ENCODE assay signal across 18 cellular contexts in genomic region chr1:22208973-22209378, GRCh38.
"Had no signal": no experiment of that assay in that cellular context is flagged by ENCODE, and none has a peak within 500 bp of the region (broad histone marks: within the 10 kb centered on the region; RNA-seq: fewer than 3 reads in every experiment).

No MANE protein-coding gene starts in this region.

- H3K9me3 ChIP-seq: ascending aorta, esophagus muscularis mucosa, gastroesophageal sphincter, left lung, tibial artery, uterus had no signal

- H3K36me3 ChIP-seq: ascending aorta, esophagus muscularis mucosa, gastroesophageal sphincter, left lung, tibial artery, uterus had no signal

- H3K27ac Mint-ChIP-seq: activated CD4-positive, alpha-beta T cell treated with anti-CD3 and anti-CD28 coated beads, Interleukin-2, amount 10 ng/mL, durations not matched to agents 7 days and 5 days; activated CD8-positive, alpha-beta T cell treated with anti-CD3 and anti-CD28 coated beads, Interleukin-2, amount 10 ng/mL, durations not matched to agents 7 days and 5 days; activated naive CD4-positive, alpha-beta T cell treated with anti-CD3 and anti-CD28 coated beads, Interleukin-2, amount 50 U/mL, for 24 hours; activated T-cell treated with anti-CD3 and anti-CD28 coated beads, Interleukin-2, amount 50 U/mL, for 24 hours; nephron progenitor cell; progenitor cell of endocrine pancreas; T-cell had no signal

- H3K4me3 ChIP-seq: ascending aorta, esophagus muscularis mucosa, gastroesophageal sphincter, left lung, tibial artery, uterus had no signal

- ATAC-seq: activated CD8-positive, alpha-beta T cell treated with anti-CD3 and anti-CD28 coated beads, Interleukin-2, amount 10 ng/mL, durations not matched to agents 7 days and 5 days; gastroesophageal sphincter; left lung; stimulated activated naive CD8-positive, alpha-beta T cell treated with anti-CD3 and anti-CD28 coated beads, Interleukin-15, Interleukin-2, amounts not matched to agents 100 U/mL and 50 U/mL, for 24 hours; T-cell had no signal

- H3K36me3 Mint-ChIP-seq: activated naive CD4-positive, alpha-beta T cell treated with anti-CD3 and anti-CD28 coated beads, Interleukin-2, amount 50 U/mL, for 24 hours; T-cell had no signal

- DNase-seq: activated CD4-positive, alpha-beta T cell treated with anti-CD3 and anti-CD28 coated beads, Interleukin-2, amount 10 ng/mL, durations not matched to agents 7 days and 5 days; activated CD4-positive, CD25-positive, alpha-beta regulatory T cell; activated CD8-positive, alpha-beta T cell treated with anti-CD3 and anti-CD28 coated beads, Interleukin-2, amount 10 ng/mL, durations not matched to agents 7 days and 5 days; activated T-cell treated with anti-CD3 and anti-CD28 coated beads, Interleukin-2, amount 50 U/mL, for 24 hours; cortex of kidney; effector CD8-positive, alpha-beta T cell; stimulated activated naive CD8-positive, alpha-beta T cell treated with anti-CD3 and anti-CD28 coated beads, Interleukin-15, Interleukin-2, amounts not matched to agents 100 U/mL and 50 U/mL, for 24 hours; substantia nigra; T-cell; uterus had no signal

- H3K4me1 ChIP-seq: gastroesophageal sphincter, uterus had no signal

- H3K27ac ChIP-seq: ascending aorta, esophagus muscularis mucosa, gastroesophageal sphincter, left lung, tibial artery, uterus had no signal

- H3K4me3 Mint-ChIP-seq: activated CD4-positive, alpha-beta T cell treated with anti-CD3 and anti-CD28 coated beads, Interleukin-2, amount 10 ng/mL, durations not matched to agents 7 days and 5 days; activated CD8-positive, alpha-beta T cell treated with anti-CD3 and anti-CD28 coated beads, Interleukin-2, amount 10 ng/mL, durations not matched to agents 7 days and 5 days; activated naive CD4-positive, alpha-beta T cell treated with anti-CD3 and anti-CD28 coated beads, Interleukin-2, amount 50 U/mL, for 24 hours; activated T-cell treated with anti-CD3 and anti-CD28 coated beads, Interleukin-2, amount 50 U/mL, for 24 hours; nephron progenitor cell; T-cell had no signal

- H3K4me1 Mint-ChIP-seq: activated CD4-positive, alpha-beta T cell treated with anti-CD3 and anti-CD28 coated beads, Interleukin-2, amount 10 ng/mL, durations not matched to agents 7 days and 5 days; activated naive CD4-positive, alpha-beta T cell treated with anti-CD3 and anti-CD28 coated beads, Interleukin-2, amount 50 U/mL, for 24 hours; T-cell had no signal

- H3K9me3 Mint-ChIP-seq: activated CD4-positive, alpha-beta T cell treated with anti-CD3 and anti-CD28 coated beads, Interleukin-2, amount 10 ng/mL, durations not matched to agents 7 days and 5 days; activated naive CD4-positive, alpha-beta T cell treated with anti-CD3 and anti-CD28 coated beads, Interleukin-2, amount 50 U/mL, for 24 hours; activated T-cell treated with anti-CD3 and anti-CD28 coated beads, Interleukin-2, amount 50 U/mL, for 24 hours; nephron progenitor cell; T-cell had no signal
